In genomic region chr2:127153691-127154158, GRCh38 we compare ENCODE assay signal across 11 cellular contexts. TPM values are rescaled to one million over a fixed set of nuclear protein-coding genes. Genes with fewer than 3 reads are reported as not detected.
DNase-seq lines count a peak whose midpoint lies in the region; ATAC-seq and TF ChIP-seq lines count a peak whose summit lies in the region.
"Had no signal": no experiment of that assay in that cellular context is flagged by ENCODE, and none has a peak within 500 bp of the region (broad histone marks: within the 10 kb centered on the region; RNA-seq: fewer than 3 reads in every experiment).

No MANE protein-coding gene starts in this region.

- TF ChIP-seq POLR2A in NB4 (IDR thresholded peaks at IDR 0.05; ENCODE audit: extremely low read depth, insufficient read length), result no peak

- intact Hi-C loops in naive thymus-derived CD4-positive, alpha-beta T cell (cut with micrococcal nuclease), result no loop called here

- peaks cover 10% of the 10 kb centered on the region; the same call in 1 of the 2 replicates for H3K9me3 ChIP-seq in AG04450 (ENCODE audit: control insufficient read depth, insufficient read depth, low read length)
- no peaks in the 10 kb centered on the region for H3K9me3 ChIP-seq in naive thymus-derived CD4-positive, alpha-beta T cell (ENCODE audit: control insufficient read depth in 2 of 3, low read length in 3 of 3)

- no peaks in the 10 kb centered on the region for H3K36me3 Mint-ChIP-seq in naive thymus-derived CD4-positive, alpha-beta T cell

- H3K4me3 ChIP-seq in AG04450 (ENCODE audit: low read depth, low read length) (no peak overlapping the region), NB4 (ENCODE audit: low read depth, low read length) (no peak overlapping the region), epithelial cell of esophagus (ENCODE audit: low read length) (no peak overlapping the region)
- no peak overlapping the region for H3K4me3 ChIP-seq in naive thymus-derived CD4-positive, alpha-beta T cell (ENCODE audit: low read length)
- H3K4me3 ChIP-seq: lung had no signal

- peaks cover 0 to 1% (median 0%) of the 10 kb centered on the region in 7 donors for H3K4me1 Mint-ChIP-seq in naive thymus-derived CD4-positive, alpha-beta T cell

- peak; percentile 49 for DNase-seq in AG04450 (ENCODE audit: low read depth, low spot score)
- peak; percentile 46 for DNase-seq in NB4 (ENCODE audit: low read depth)
- peak; percentile 70 for DNase-seq in epithelial cell of esophagus (ENCODE audit: low read depth)
- peak in 42 of 56 donors; percentile 32 to 80 (median 64) for DNase-seq in nucleus accumbens (lab: John Stamatoyannopoulos, UW)
- no peak for DNase-seq in DMS53 (lab: John Stamatoyannopoulos, UW)
- no peak for DNase-seq in NK-92 treated with Interleukin-12 subunit alpha and Interleukin-12 subunit beta, amount 100 ng/mL, for 24 hours (lab: John Stamatoyannopoulos, UW)
- no peak for DNase-seq in naive thymus-derived CD4-positive, alpha-beta T cell
- DNase-seq: activated CD4-positive, alpha-beta T cell treated with anti-CD3 and anti-CD28 coated beads for 48 hours; Kasumi-1 had no signal

- no peaks in the 10 kb centered on the region for H3K4me1 ChIP-seq in naive thymus-derived CD4-positive, alpha-beta T cell (ENCODE audit: control insufficient read depth in 2 of 2, insufficient read depth in 2 of 2, low read length in 2 of 2)

- H3K27me3 Mint-ChIP-seq in naive thymus-derived CD4-positive, alpha-beta T cell, result peaks cover 0 to 5% (median 0%) of the 10 kb centered on the region in 5 donors

- CTCF ChIA-PET in AG04450 (lab: Charles Lee), result interaction anchor here (1.1 kb wide), 1 partner anchor 325 kb away, joined by 4 read pairs; no protein-coding TSS in a partner anchor
- CTCF ChIA-PET in naive thymus-derived CD4-positive, alpha-beta T cell (lab: Charles Lee), result interaction anchor here (1.3 kb wide), 1 partner anchor 86 kb away, joined by 3 read pairs; no protein-coding TSS in a partner anchor

- H3K27me3 ChIP-seq in AG04450 (ENCODE audit: control insufficient read depth, insufficient read depth, low read length), result no peaks in the 10 kb centered on the region
- H3K27me3 ChIP-seq in naive thymus-derived CD4-positive, alpha-beta T cell (ENCODE audit: control insufficient read depth in 2 of 2, insufficient read depth in 2 of 2, low read length in 2 of 2), result no peaks in the 10 kb centered on the region

- TF ChIP-seq CTCF in AG04450 (IDR thresholded peaks at IDR 0.05; ENCODE audit: low read depth, low read length), result peak; percentile 12; the same call in 1 of the 2 replicates
- TF ChIP-seq CTCF in NB4 (IDR thresholded peaks at IDR 0.05; ENCODE audit: low read depth, low read length), result no peak
- TF ChIP-seq CTCF in epithelial cell of esophagus (IDR thresholded peaks at IDR 0.05; ENCODE audit: insufficient read depth, low read depth, low read length, missing control alignments), result no peak

- peaks cover 0 to 7% (median 1%) of the 10 kb centered on the region in 11 donors for H3K9me3 Mint-ChIP-seq in naive thymus-derived CD4-positive, alpha-beta T cell

- H3K4me3 Mint-ChIP-seq in naive thymus-derived CD4-positive, alpha-beta T cell, result no peak overlapping the region

- no peak overlapping the region for H3K27ac Mint-ChIP-seq in naive thymus-derived CD4-positive, alpha-beta T cell

- H3K27ac ChIP-seq in AG04450 (ENCODE audit: low read depth, low read length), result peak overlapping the region; percentile 39
- no peak overlapping the region for H3K27ac ChIP-seq in naive thymus-derived CD4-positive, alpha-beta T cell (ENCODE audit: low read depth, low read length)

- ATAC-seq in HG02840 (IDR thresholded peaks at IDR 0.05; ENCODE audit: low FRiP score, unreplicated experiment), result no peak
- ATAC-seq in naive thymus-derived CD4-positive, alpha-beta T cell, result no peak

- H3K36me3 ChIP-seq in naive thymus-derived CD4-positive, alpha-beta T cell (ENCODE audit: control insufficient read depth in 2 of 3, insufficient read depth in 3 of 3, low read length in 3 of 3), result no peaks in the 10 kb centered on the region

- POLR2A ChIA-PET in AG04450 (lab: Yijun Ruan, JAX), result no interaction called here
- POLR2A ChIA-PET in naive thymus-derived CD4-positive, alpha-beta T cell (lab: Charles Lee), result no interaction called here

RNA-seq across cellular contexts. Expression of gene BIN1, which starts 46.8 kb away (rescaled TPM):
- polyA plus RNA-seq in AG04450 (2011; rRNA removed), result 32.4 and 35.7 TPM in 2 replicates
- polyA minus RNA-seq in AG04450 (2011; rRNA and poly(A)+ RNA removed), result 33.1 and 43.8 TPM in 2 replicates
- total RNA-seq in naive thymus-derived CD4-positive, alpha-beta T cell, result 100 to 1,000 TPM; 103 to 120 (median 109) TPM
- polyA plus RNA-seq in naive thymus-derived CD4-positive, alpha-beta T cell, result 100 to 1,000 TPM; 158 to 161 TPM

Comparison
In these comparisons a context has a peak if more than half of its experiments do, and no peak if none do; other contexts are left out.
1. DNase-seq: peak in AG04450 (single experiment), NB4 (single experiment), epithelial cell of esophagus (single experiment) and nucleus accumbens (42 of 56); none in DMS53 (single experiment), NK-92 treated with Interleukin-12 subunit alpha and Interleukin-12 subunit beta, amount 100 ng/mL, for 24 hours (single experiment) and naive thymus-derived CD4-positive, alpha-beta T cell (0 of 9).